Comparison of ENCODE assay signal across 9 cellular contexts in the genomic region with DNA sequence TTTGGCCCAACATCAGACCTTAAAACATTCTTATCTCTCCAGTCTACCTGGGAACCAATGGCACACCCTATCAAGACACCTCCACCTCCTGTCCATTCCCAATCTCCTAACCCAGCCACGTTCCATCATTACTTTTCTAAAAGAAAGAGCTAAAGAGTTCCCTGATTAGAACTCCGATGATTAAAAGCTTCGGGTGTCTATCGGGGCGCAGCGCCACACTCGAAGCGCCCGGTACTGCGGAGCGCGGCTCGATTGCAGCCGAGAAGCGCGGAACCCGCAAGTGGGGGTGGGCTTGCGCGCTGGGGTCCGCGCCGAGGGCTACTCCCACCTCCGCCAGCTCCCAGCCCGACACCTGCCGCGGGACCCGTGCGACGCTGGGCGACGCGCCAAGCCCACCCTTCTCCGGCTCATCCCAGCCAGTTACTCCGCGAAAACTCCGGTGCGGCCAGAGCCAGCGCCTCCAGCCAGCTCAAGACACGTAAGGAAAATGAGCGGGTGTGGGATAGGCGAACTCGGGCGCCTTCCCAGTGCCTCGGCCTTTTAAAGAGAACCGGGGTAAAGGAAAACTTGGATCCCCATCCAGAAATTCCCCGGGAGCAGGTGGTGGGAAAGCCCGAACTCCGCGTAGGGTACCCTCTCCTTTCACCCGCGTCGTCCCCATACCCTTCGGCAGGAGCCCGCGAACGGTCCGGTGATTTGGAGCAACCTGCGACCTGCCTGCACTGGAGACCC. TPM values are rescaled to one million over a fixed set of nuclear protein-coding genes. Genes with fewer than 3 reads are reported as not detected.
DNase-seq lines count a peak whose midpoint lies in the region; ATAC-seq and TF ChIP-seq lines count a peak whose summit lies in the region.
"Had no signal": no experiment of that assay in that cellular context is flagged by ENCODE, and none has a peak within 500 bp of the region (broad histone marks: within the 10 kb centered on the region; RNA-seq: fewer than 3 reads in every experiment).

No MANE protein-coding gene starts in this region.

- no peaks in the 10 kb centered on the region for H3K36me3 ChIP-seq in MG63
- no peaks in the 10 kb centered on the region for H3K36me3 ChIP-seq in mucosa of rectum (ENCODE audit: control insufficient read depth in 2 of 2, insufficient read depth in 2 of 2, low read length in 2 of 2)

- no peaks in the 10 kb centered on the region for H3K36me3 Mint-ChIP-seq in endothelial cell (ENCODE audit: low read depth, unreplicated experiment)

- H3K27ac ChIP-seq in mucosa of rectum (ENCODE audit: low read depth in 2 of 2, low read length in 2 of 2), result no peak overlapping the region

- peak overlapping the region; percentile 26 to 47 for H3K9ac ChIP-seq in mucosa of rectum (ENCODE audit: low read depth in 1 of 2, low read length in 2 of 2)

- DNase-seq in ELF-1 (ENCODE audit: low read depth, low spot score) (peak; percentile 46), MG63 (peak; percentile 44), endothelial cell (ENCODE audit: low spot score) (peak; percentile 35)
- no peak for DNase-seq in activated CD8-positive, alpha-beta memory T cell treated with anti-CD3 and anti-CD28 coated beads, Interleukin-2, amount 50 U/mL, for 4 hours
- DNase-seq in stimulated activated naive CD4-positive, alpha-beta T cell (lab: John Stamatoyannopoulos, UW), result no peak

- ATAC-seq in GM19467 (IDR thresholded peaks at IDR 0.05; ENCODE audit: unreplicated experiment), result no peak
- ATAC-seq in GM19023 (IDR thresholded peaks at IDR 0.05; ENCODE audit: unreplicated experiment), result no peak

- no peaks in the 10 kb centered on the region for H3K9me3 Mint-ChIP-seq in endothelial cell (ENCODE audit: unreplicated experiment)
- H3K9me3 Mint-ChIP-seq: natural killer cell treated with Interleukin-12 subunit alpha and Interleukin-12 subunit beta and Interleukin-15 and Interleukin-18, amount 100 ng/mL, for 72 hours had no signal

- H3K4me3 Mint-ChIP-seq in endothelial cell (ENCODE audit: unreplicated experiment), result peak overlapping the region; percentile 95
- H3K4me3 Mint-ChIP-seq: natural killer cell treated with Interleukin-12 subunit alpha and Interleukin-12 subunit beta and Interleukin-15 and Interleukin-18, amount 100 ng/mL, for 72 hours had no signal

- peak overlapping the region; percentile 49 for H3K4me3 ChIP-seq in MG63
- H3K4me3 ChIP-seq in mucosa of rectum (ENCODE audit: low read length in 2 of 2), result peak overlapping the region; percentile 81 to 83

- H3K27me3 Mint-ChIP-seq in endothelial cell (ENCODE audit: unreplicated experiment), result peaks cover 4% of the 10 kb centered on the region

- peaks cover 3% of the 10 kb centered on the region for H3K4me1 Mint-ChIP-seq in endothelial cell (ENCODE audit: unreplicated experiment)

- no peak overlapping the region for H3K27ac Mint-ChIP-seq in endothelial cell (ENCODE audit: unreplicated experiment)
- H3K27ac Mint-ChIP-seq: natural killer cell treated with Interleukin-12 subunit alpha and Interleukin-12 subunit beta and Interleukin-15 and Interleukin-18, amount 100 ng/mL, for 72 hours had no signal

- no peak for TF ChIP-seq CTCF in endothelial cell (IDR thresholded peaks at IDR 0.05; ENCODE audit: unreplicated experiment)

- H3K9me3 ChIP-seq in MG63 (no peaks in the 10 kb centered on the region), mucosa of rectum (ENCODE audit: control insufficient read depth in 2 of 2, low read length in 2 of 2) (no peaks in the 10 kb centered on the region)

- peaks cover 7% of the 10 kb centered on the region in 2 donors for H3K4me1 ChIP-seq in mucosa of rectum (ENCODE audit: control insufficient read depth in 2 of 2, insufficient read depth in 2 of 2, low read length in 2 of 2)

- H3K27me3 ChIP-seq in MG63 (peaks cover 24% of the 10 kb centered on the region), mucosa of rectum (ENCODE audit: control insufficient read depth in 2 of 2, insufficient read depth in 2 of 2, low read length in 2 of 2) (peaks cover 0 to 6% of the 10 kb centered on the region in 2 donors)

RNA-seq across cellular contexts. Expression of gene NPY1R, which starts 0.6 kb away (rescaled TPM):
- 0.03 and 1.2 TPM in 2 replicates for total RNA-seq in MG63 (2014; rRNA removed; shearing (Covaris generic); ENCODE audit: low replicate concordance)
- total RNA-seq in endothelial cell (ENCODE audit: unreplicated experiment), result 2.6 TPM
- total RNA-seq: natural killer cell treated with Interleukin-12 subunit alpha and Interleukin-12 subunit beta and Interleukin-15 and Interleukin-18, amount 100 ng/mL, for 72 hours had no signal

RNA-seq across cellular contexts. Expression of gene NPY5R, which starts 11.9 kb away (rescaled TPM):
- total RNA-seq in MG63 (2014; rRNA removed; shearing (Covaris generic); ENCODE audit: low replicate concordance), result not detected in 2 replicates
- 0.38 TPM for total RNA-seq in endothelial cell (ENCODE audit: unreplicated experiment)
- total RNA-seq: natural killer cell treated with Interleukin-12 subunit alpha and Interleukin-12 subunit beta and Interleukin-15 and Interleukin-18, amount 100 ng/mL, for 72 hours had no signal

Comparison
In these comparisons a context has a peak if more than half of its experiments do, and no peak if none do; other contexts are left out.
1. DNase-seq: peak in ELF-1 (single experiment), MG63 (single experiment) and endothelial cell (single experiment); none in activated CD8-positive, alpha-beta memory T cell treated with anti-CD3 and anti-CD28 coated beads, Interleukin-2, amount 50 U/mL, for 4 hours (single experiment) and stimulated activated naive CD4-positive, alpha-beta T cell (0 of 6).